Comparison of ENCODE assay signal across 8 cellular contexts in the genomic region with DNA sequence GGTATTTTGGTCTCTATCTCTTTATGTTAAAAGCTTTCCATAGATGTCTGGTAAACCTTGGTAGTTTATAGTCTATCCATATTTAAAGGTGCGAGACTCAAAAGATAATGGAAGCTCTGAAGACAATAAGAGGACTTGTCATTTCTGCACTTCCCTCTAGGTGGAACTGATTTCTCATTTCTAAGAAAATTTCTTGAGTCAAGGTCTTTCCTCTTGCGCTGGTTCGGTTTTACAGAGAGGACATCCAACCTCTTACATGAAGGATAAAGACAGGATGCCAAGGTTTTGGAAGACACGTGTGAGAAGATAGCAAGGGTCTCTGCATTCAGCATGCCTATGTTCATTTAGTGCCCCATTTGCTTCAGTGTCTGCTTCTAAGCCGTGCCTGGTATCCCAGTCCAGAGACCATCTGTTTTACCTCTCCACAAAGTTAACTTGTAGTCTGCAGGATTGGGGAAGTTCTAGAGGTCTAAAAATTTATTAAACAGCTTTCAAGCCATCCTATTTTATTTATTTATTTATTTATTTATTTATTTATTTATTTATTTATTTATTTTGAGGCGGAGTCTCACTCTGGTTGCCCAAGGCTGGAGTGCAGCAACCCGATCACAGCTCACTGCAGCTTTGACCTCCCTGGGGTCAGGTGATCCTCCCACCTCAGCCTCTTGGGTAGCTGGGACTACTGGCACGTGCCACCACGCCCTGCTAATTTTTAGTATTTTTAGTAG. TPM values are rescaled to one million over a fixed set of nuclear protein-coding genes. Genes with fewer than 3 reads are reported as not detected.
DNase-seq lines count a peak whose midpoint lies in the region; ATAC-seq, FAIRE-seq and TF ChIP-seq lines count a peak whose summit lies in the region.
"Had no signal": no experiment of that assay in that cellular context is flagged by ENCODE, and none has a peak within 500 bp of the region (broad histone marks: within the 10 kb centered on the region; RNA-seq: fewer than 3 reads in every experiment).

No MANE protein-coding gene starts in this region.

- H3K9me3 ChIP-seq in GM12878 (replicated peaks; ENCODE audit: control insufficient read depth, insufficient read depth, low read length), result no peaks in the 10 kb centered on the region
- no peaks in the 10 kb centered on the region for H3K9me3 ChIP-seq in right lobe of liver

- H3K4me1 ChIP-seq in GM12878 (ENCODE audit: control insufficient read depth, insufficient read depth, low read length) (no peaks in the 10 kb centered on the region), right lobe of liver (peaks cover 0 to 12% (median 3%) of the 10 kb centered on the region in 4 donors)

- intact Hi-C loops in GM12878 (cut with micrococcal nuclease; ENCODE audit: unreplicated experiment) (no loop called here), right lobe of liver (cut with DNase I) (no loop called here)

- H3K4me3 ChIP-seq in LNCaP clone FGC (ENCODE audit: low read depth, low read length) (no peak overlapping the region), GM12878 (no peak overlapping the region), right lobe of liver (no peak overlapping the region)

- CTCF ChIA-PET in GM12878 (lab: Yijun Ruan, JAX), result interaction anchor here (0.9 to 1.4 kb wide), 3 partner anchors 20 to 128 kb away, joined by 3 read pairs; a partner anchor contains a TSS

- WGBS in GM12878 (ENCODE audit: insufficient coverage, insufficient replicate concordance, low lambda C conversion rate, missing lambda C conversion rate), result 91% methylated on average over 9 of the region's 9 CpGs
- WGBS in right lobe of liver (ENCODE audit: insufficient coverage, low coverage, low lambda C conversion rate, missing lambda C conversion rate), result 57% methylated on average over 8 of the region's 9 CpGs

- POLR2A ChIA-PET in GM12878 (lab: Charles Lee), result no interaction called here

- no peaks in the 10 kb centered on the region for H4K20me1 ChIP-seq in GM12878 (ENCODE audit: control insufficient read depth, insufficient read depth)

- TF ChIP-seq POLR2A in GM12878 (IDR thresholded peaks at IDR 0.05; ENCODE audit: low read depth, low read length) (no peak), right lobe of liver (IDR thresholded peaks at IDR 0.05) (no peak)

- TF ChIP-seq CTCF in LNCaP clone FGC (IDR thresholded peaks at IDR 0.05; ENCODE audit: control insufficient read depth, extremely low read depth, insufficient read depth) (peak; percentile 28; the same call in 1 of the 2 replicates), GM12878 (IDR thresholded peaks at IDR 0.05 in 2 of 3, conservative IDR thresholded peaks at IDR 0.05 in 1 of 3; ENCODE audit: control insufficient read depth in 2 of 3, extremely low read depth in 1 of 3, insufficient read depth in 1 of 3, low read depth in 3 of 3, low read length in 3 of 3) (peak; percentile 2 to 29 (median 18); a peak in 2 of 6 replicates), right lobe of liver (IDR thresholded peaks at IDR 0.05) (peak; percentile 11 to 38 (median 34)), omental fat pad (IDR thresholded peaks at IDR 0.05) (no peak)

- no peak overlapping the region for H3K9ac ChIP-seq in GM12878 (ENCODE audit: control insufficient read depth, insufficient read depth, low read length)

- no peak for ATAC-seq in GM12878
- ATAC-seq in right lobe of liver, result peak; percentile 47 to 62 (median 53)
- no peak for ATAC-seq in omental fat pad (ENCODE audit: low FRiP score)

- H3K36me3 ChIP-seq in GM12878 (ENCODE audit: control insufficient read depth in 2 of 2, insufficient read depth in 2 of 2, low read length in 1 of 2) (peaks cover 0 to 5% of the 10 kb centered on the region in 2 experiments; a peak in 2 of 4 replicates), right lobe of liver (peaks cover 0 to 15% (median 11%) of the 10 kb centered on the region in 4 donors)

- no TSS peak for BruUV-seq in GM12878 (replicated peaks; lab: Mats Ljungman, UMichigan)

- TF ChIP-seq EP300 in GM12878 (IDR thresholded peaks at IDR 0.05; ENCODE audit: borderline replicate concordance in 1 of 2, control insufficient read depth in 1 of 2, low read depth in 2 of 2, low read length in 2 of 2), result no peak

- FAIRE-seq in GM12878 (lab: Jason Lieb, UNC) (peak; percentile 44), GM19239 (lab: Jason Lieb, UNC) (no peak)

- no peaks in the 10 kb centered on the region for H3K27me3 ChIP-seq in GM12878 (replicated peaks in 1 of 2; ENCODE audit: control insufficient read depth in 2 of 2, insufficient read depth in 2 of 2, low read length in 1 of 2)
- H3K27me3 ChIP-seq in right lobe of liver, result no peaks in the 10 kb centered on the region

- H3K27ac ChIP-seq in GM12878 (ENCODE audit: control insufficient read depth, insufficient read depth), result no peak overlapping the region
- no peak overlapping the region for H3K27ac ChIP-seq in right lobe of liver

- SMC1A ChIA-PET in GM12878 (lab: Charles Lee; ENCODE audit: uncharacterized antibody, unreplicated experiment), result interaction anchor here (1.0 kb wide), 1 partner anchor 40 kb away, joined by 4 read pairs; no protein-coding TSS in a partner anchor

- TF ChIP-seq RAD21 in GM12878 (IDR thresholded peaks at IDR 0.05; ENCODE audit: insufficient read depth, low read depth, low read length), result no peak

- in situ Hi-C loops in GM12878 (cut with MboI), result no loop called here

- no peak overlapping the region for H2AFZ ChIP-seq in GM12878 (ENCODE audit: control insufficient read depth, low read depth, low read length)

- DNase-seq in GM03348 (ENCODE audit: low spot score) (peak; percentile 16), LNCaP clone FGC (ENCODE audit: low read depth) (no peak), GM12878 (ENCODE audit: low read depth, low spot score) (no peak), right lobe of liver (no peak), CD1c-positive myeloid dendritic cell (ENCODE audit: extremely low spot score) (no peak), GM19239 (ENCODE audit: insufficient read length, low spot score) (no peak), omental fat pad (ENCODE audit: low spot score) (no peak)
- DNase-seq: activated CD4-positive, alpha-beta memory T cell treated with anti-CD3 and anti-CD28 coated beads for 36 hours had no signal

- no peaks in the 10 kb centered on the region for H3K79me2 ChIP-seq in GM12878 (ENCODE audit: control insufficient read depth, insufficient read depth, low read length)

- no peak overlapping the region for H3K4me2 ChIP-seq in GM12878 (ENCODE audit: control insufficient read depth, insufficient read depth)

- RAD21 ChIA-PET in GM12878 (lab: Charles Lee; ENCODE audit: unreplicated experiment), result interaction anchor here (1.1 kb wide), 1 partner anchor 32 kb away, joined by 3 read pairs; no protein-coding TSS in a partner anchor

TF ChIP-seq in GM12878, 131 proteins besides CTCF, POLR2A, EP300 and RAD21 (continues in another document):
- TF ChIP-seq TCF7 (IDR thresholded peaks at IDR 0.05; ENCODE audit: borderline replicate concordance) (no peak), IRF4 (IDR thresholded peaks at IDR 0.05; ENCODE audit: low read depth, low read length) (no peak), MEF2A (IDR thresholded peaks at IDR 0.05; ENCODE audit: insufficient read depth, low read depth, low read length) (no peak), MYB (IDR thresholded peaks at IDR 0.05; ENCODE audit: borderline replicate concordance, low read depth, low read length) (no peak), SP1 (IDR thresholded peaks at IDR 0.05; ENCODE audit: low read depth, low read length) (no peak), MTA3 (IDR thresholded peaks at IDR 0.05; ENCODE audit: borderline replicate concordance, low read length) (no peak)

RNA-seq across cellular contexts. Expression of a gene that starts 41.6 kb away (rescaled TPM):
- total RNA-seq in GM12878 (2013; cell fraction: nucleolus; rRNA removed), result 74.8 and 88.5 TPM in 2 replicates
- total RNA-seq in GM12878 (2014; rRNA removed) (38.6 and 41.0 TPM in 2 replicates), GM12878 (2014; rRNA removed; fragmentation: Illumina TruSeq; extraction: Trizol) (26.3 and 27.9 TPM in 2 replicates), GM12878 (2021) (35.6 and 35.7 TPM in 2 replicates), right lobe of liver (10 to 100 TPM; 49.7 to 65.0 (median 57.6) TPM), omental fat pad (100 to 1,000 TPM in 1 of 4 donors, 10 to 100 TPM in 3; 77.0 to 103 (median 85.6) TPM)
- polyA plus RNA-seq in GM12878 (2011; ENCODE audit: low read depth), result 23.0 TPM
- polyA plus RNA-seq in GM12878 (2011; rRNA removed) (42.1 and 58.2 TPM in 2 replicates), GM12878 (2014; fragmentation: Illumina TruSeq; extraction: Trizol) (45.5 and 47.1 TPM in 2 replicates), GM12878 (2014; fragmentation: Nextera tagmentation; extraction: Ambion mirVana) (10 to 100 TPM; 14.9 to 16.3 TPM), GM12878 (2014; rRNA removed) (36.3 and 37.8 TPM in 2 replicates), GM12878 (2016; fragmentation: Nextera tagmentation; extraction: Ambion mirVana) (10 to 100 TPM; 19.4 to 20.5 TPM)
- 64.5 and 65.9 TPM in 2 replicates for polyA plus RNA-seq in GM12878 (2011; cell fraction: cytosol; rRNA removed)
- polyA plus RNA-seq in GM12878 (2011; cell fraction: nucleus; rRNA removed), result 43.9 and 48.9 TPM in 2 replicates
- 35.0 and 36.3 TPM in 2 replicates for polyA plus RNA-seq in GM12878 (2012)
- polyA minus RNA-seq in GM12878 (2011; rRNA and poly(A)+ RNA removed), result 56.7 and 67.2 TPM in 2 replicates
- 16.2 and 20.9 TPM in 2 replicates for polyA minus RNA-seq in GM12878 (2011; cell fraction: cytosol; rRNA and poly(A)+ RNA removed)
- 43.3 and 58.6 TPM in 2 replicates for polyA minus RNA-seq in GM12878 (2011; cell fraction: nucleus; rRNA and poly(A)+ RNA removed)

RNA-seq across cellular contexts. Expression of a gene that starts 45.3 kb away (rescaled TPM):
- total RNA-seq in GM12878 (2013; cell fraction: nucleolus; rRNA removed), result 32.8 and 65.0 TPM in 2 replicates
- total RNA-seq in GM12878 (2014; rRNA removed) (3.4 and 3.6 TPM in 2 replicates), GM12878 (2014; rRNA removed; fragmentation: Illumina TruSeq; extraction: Trizol) (1.7 and 1.8 TPM in 2 replicates), GM12878 (2021) (6.4 and 7.2 TPM in 2 replicates), right lobe of liver (1 to 10 TPM in 5 of 6 experiments, under 1 TPM in 1; 0.93 to 2.4 (median 1.1) TPM), omental fat pad (10 to 100 TPM in 1 of 4 donors, 1 to 10 TPM in 3; 4.2 to 12.1 (median 6.7) TPM)
- polyA plus RNA-seq in GM12878 (2011; ENCODE audit: low read depth), result 7.5 TPM
- polyA plus RNA-seq in GM12878 (2011; rRNA removed) (3.2 and 4.0 TPM in 2 replicates), GM12878 (2014; fragmentation: Illumina TruSeq; extraction: Trizol) (3.0 and 3.8 TPM in 2 replicates), GM12878 (2014; fragmentation: Nextera tagmentation; extraction: Ambion mirVana) (under 1 TPM; 0.44 to 0.69 TPM), GM12878 (2014; rRNA removed) (4.6 and 5.4 TPM in 2 replicates), GM12878 (2016; fragmentation: Nextera tagmentation; extraction: Ambion mirVana) (1 to 10 TPM; 1.0 to 1.3 TPM)
- polyA plus RNA-seq in GM12878 (2011; cell fraction: cytosol; rRNA removed), result 2.3 and 3.0 TPM in 2 replicates
- polyA plus RNA-seq in GM12878 (2011; cell fraction: nucleus; rRNA removed), result 6.8 and 7.8 TPM in 2 replicates
- 3.7 and 6.9 TPM in 2 replicates for polyA plus RNA-seq in GM12878 (2012)
- 3.6 and 4.6 TPM in 2 replicates for polyA minus RNA-seq in GM12878 (2011; rRNA and poly(A)+ RNA removed)
- 1.1 and 2.1 TPM in 2 replicates for polyA minus RNA-seq in GM12878 (2011; cell fraction: cytosol; rRNA and poly(A)+ RNA removed)
- 2.9 and 3.2 TPM in 2 replicates for polyA minus RNA-seq in GM12878 (2011; cell fraction: nucleus; rRNA and poly(A)+ RNA removed)

Comparison
In these comparisons a context has a peak if more than half of its experiments do, and no peak if none do; other contexts are left out.
1. CTCF ChIP-seq: peak in LNCaP clone FGC (single experiment), GM12878 (3 of 3) and right lobe of liver (4 of 4); none in omental fat pad (0 of 3).
2. ATAC-seq: peak in right lobe of liver (4 of 4); none in GM12878 (single experiment) and omental fat pad (single experiment).